Comparison of ENCODE assay signal across 1 cellular context in the genomic region with DNA sequence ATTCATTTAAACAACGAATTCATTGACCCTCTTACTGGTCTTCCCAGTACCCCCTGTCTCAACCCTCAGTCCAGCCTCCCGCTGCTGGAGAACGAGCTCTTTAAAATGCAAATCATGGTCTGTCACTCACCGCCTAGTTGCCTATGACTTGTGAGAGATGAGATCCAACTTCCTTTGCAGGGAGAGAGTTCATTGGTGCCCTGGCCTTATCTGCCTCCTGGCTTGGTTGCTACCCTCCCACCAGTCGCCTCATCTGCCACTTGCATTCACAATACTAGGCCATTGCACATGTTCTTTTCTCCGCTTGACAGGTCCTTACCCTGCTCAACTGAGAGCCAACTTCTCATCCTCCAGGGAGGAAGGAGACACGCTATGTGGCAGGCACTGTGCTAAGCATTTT.
TF ChIP-seq lines count a peak whose summit lies in the region.

No MANE protein-coding gene starts in this region.

TF ChIP-seq in WTC11, 78 proteins besides CTCF, POLR2A, EP300 and RAD21 (continued from another document):
- TF ChIP-seq, protein P1, sequence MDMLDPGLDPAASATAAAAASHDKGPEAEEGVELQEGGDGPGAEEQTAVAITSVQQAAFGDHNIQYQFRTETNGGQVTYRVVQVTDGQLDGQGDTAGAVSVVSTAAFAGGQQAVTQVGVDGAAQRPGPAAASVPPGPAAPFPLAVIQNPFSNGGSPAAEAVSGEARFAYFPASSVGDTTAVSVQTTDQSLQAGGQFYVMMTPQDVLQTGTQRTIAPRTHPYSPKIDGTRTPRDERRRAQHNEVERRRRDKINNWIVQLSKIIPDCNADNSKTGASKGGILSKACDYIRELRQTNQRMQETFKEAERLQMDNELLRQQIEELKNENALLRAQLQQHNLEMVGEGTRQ (CRISPR knock-in tag; IDR thresholded peaks at IDR 0.05), result no peak
- TF ChIP-seq, protein P2, sequence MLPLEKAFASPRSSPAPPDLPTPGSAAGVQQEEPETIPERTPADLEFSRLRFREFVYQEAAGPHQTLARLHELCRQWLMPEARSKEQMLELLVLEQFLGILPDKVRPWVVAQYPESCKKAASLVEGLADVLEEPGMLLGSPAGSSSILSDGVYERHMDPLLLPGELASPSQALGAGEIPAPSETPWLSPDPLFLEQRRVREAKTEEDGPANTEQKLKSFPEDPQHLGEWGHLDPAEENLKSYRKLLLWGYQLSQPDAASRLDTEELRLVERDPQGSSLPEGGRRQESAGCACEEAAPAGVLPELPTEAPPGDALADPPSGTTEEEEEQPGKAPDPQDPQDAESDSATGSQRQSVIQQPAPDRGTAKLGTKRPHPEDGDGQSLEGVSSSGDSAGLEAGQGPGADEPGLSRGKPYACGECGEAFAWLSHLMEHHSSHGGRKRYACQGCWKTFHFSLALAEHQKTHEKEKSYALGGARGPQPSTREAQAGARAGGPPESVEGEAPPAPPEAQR (CRISPR knock-in tag; IDR thresholded peaks at IDR 0.05), result no peak
- TF ChIP-seq GTF2I (CRISPR knock-in tag; conservative IDR thresholded peaks at IDR 0.05), result no peak
- TF ChIP-seq, protein P3, sequence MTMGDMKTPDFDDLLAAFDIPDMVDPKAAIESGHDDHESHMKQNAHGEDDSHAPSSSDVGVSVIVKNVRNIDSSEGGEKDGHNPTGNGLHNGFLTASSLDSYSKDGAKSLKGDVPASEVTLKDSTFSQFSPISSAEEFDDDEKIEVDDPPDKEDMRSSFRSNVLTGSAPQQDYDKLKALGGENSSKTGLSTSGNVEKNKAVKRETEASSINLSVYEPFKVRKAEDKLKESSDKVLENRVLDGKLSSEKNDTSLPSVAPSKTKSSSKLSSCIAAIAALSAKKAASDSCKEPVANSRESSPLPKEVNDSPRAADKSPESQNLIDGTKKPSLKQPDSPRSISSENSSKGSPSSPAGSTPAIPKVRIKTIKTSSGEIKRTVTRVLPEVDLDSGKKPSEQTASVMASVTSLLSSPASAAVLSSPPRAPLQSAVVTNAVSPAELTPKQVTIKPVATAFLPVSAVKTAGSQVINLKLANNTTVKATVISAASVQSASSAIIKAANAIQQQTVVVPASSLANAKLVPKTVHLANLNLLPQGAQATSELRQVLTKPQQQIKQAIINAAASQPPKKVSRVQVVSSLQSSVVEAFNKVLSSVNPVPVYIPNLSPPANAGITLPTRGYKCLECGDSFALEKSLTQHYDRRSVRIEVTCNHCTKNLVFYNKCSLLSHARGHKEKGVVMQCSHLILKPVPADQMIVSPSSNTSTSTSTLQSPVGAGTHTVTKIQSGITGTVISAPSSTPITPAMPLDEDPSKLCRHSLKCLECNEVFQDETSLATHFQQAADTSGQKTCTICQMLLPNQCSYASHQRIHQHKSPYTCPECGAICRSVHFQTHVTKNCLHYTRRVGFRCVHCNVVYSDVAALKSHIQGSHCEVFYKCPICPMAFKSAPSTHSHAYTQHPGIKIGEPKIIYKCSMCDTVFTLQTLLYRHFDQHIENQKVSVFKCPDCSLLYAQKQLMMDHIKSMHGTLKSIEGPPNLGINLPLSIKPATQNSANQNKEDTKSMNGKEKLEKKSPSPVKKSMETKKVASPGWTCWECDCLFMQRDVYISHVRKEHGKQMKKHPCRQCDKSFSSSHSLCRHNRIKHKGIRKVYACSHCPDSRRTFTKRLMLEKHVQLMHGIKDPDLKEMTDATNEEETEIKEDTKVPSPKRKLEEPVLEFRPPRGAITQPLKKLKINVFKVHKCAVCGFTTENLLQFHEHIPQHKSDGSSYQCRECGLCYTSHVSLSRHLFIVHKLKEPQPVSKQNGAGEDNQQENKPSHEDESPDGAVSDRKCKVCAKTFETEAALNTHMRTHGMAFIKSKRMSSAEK (CRISPR knock-in tag; IDR thresholded peaks at IDR 0.05; ENCODE audit: borderline replicate concordance), result no peak
